Comparison of ENCODE assay signal across 8 cellular contexts in genomic region chr13:48976677-48977625, GRCh38. TPM values are rescaled to one million over a fixed set of nuclear protein-coding genes. Genes with fewer than 3 reads are reported as not detected.
DNase-seq lines count a peak whose midpoint lies in the region; ATAC-seq, FAIRE-seq and TF ChIP-seq lines count a peak whose summit lies in the region.

No MANE protein-coding gene starts in this region.

- no peak overlapping the region for H4K8ac ChIP-seq in H1 (ENCODE audit: extremely low read depth, insufficient read depth, low read length)

- H3K4me2 ChIP-seq in H1 (ENCODE audit: insufficient read depth in 1 of 2, low read depth in 2 of 2, low read length in 2 of 2): peak overlapping the region; percentile 70 to 84

- TF ChIP-seq EP300 in H1 (IDR thresholded peaks at IDR 0.05; ENCODE audit: borderline replicate concordance in 1 of 2, low read depth in 2 of 2, low read length in 2 of 2): no peak

- H3K4ac ChIP-seq in H1 (replicated peaks; ENCODE audit: insufficient read length, low read depth, low read length): peak overlapping the region; percentile 50

- FAIRE-seq in H1 (lab: Jason Lieb, UNC): no peak

- TF ChIP-seq RAD21 in H1 (IDR thresholded peaks at IDR 0.05 in 1 of 2, conservative IDR thresholded peaks at IDR 0.05 in 1 of 2; ENCODE audit: low read depth in 2 of 2, low read length in 2 of 2): no peak

- H3K23me2 ChIP-seq in H1 (ENCODE audit: low read depth, low read length): peaks cover 5% of the 10 kb centered on the region; the same call in 1 of the 2 replicates

- H3K36me3 ChIP-seq in H1 (ENCODE audit: control insufficient read depth in 2 of 4, insufficient read depth in 4 of 4, low read length in 3 of 4) (no peaks in the 10 kb centered on the region), mucosa of stomach (ENCODE audit: control insufficient read depth, insufficient read depth, low read length) (no peaks in the 10 kb centered on the region)

- no peak for TF ChIP-seq CTCF in H1 (IDR thresholded peaks at IDR 0.05; ENCODE audit: control extremely low read depth in 1 of 3, insufficient read depth in 1 of 3, low read depth in 1 of 3, low read length in 3 of 3)

- peak overlapping the region; percentile 6 for H4K5ac ChIP-seq in H1 (ENCODE audit: insufficient read length, low read depth, low read length)

- peak overlapping the region; percentile 51; the same call in 1 of the 2 replicates for H2AFZ ChIP-seq in H1 (ENCODE audit: low read length)

- peak; percentile 2 for ATAC-seq in HG03095 (IDR thresholded peaks at IDR 0.05; ENCODE audit: unreplicated experiment)
- ATAC-seq in HG02571 (IDR thresholded peaks at IDR 0.05; ENCODE audit: unreplicated experiment): no peak

- H3K56ac ChIP-seq in H1 (replicated peaks; ENCODE audit: insufficient read length, low read depth, low read length): peak overlapping the region; percentile 19

- H3K27ac ChIP-seq in H1 (ENCODE audit: low read depth, low read length): peak overlapping the region; percentile 49; the same call in 1 of the 2 replicates

- H3K9ac ChIP-seq in H1 (replicated peaks in 1 of 4; ENCODE audit: extremely low read depth in 1 of 4, low read depth in 3 of 4, low read length in 3 of 4) (peak overlapping the region; percentile 14 to 77 (median 53); a peak in 6 of 7 replicates), mucosa of stomach (ENCODE audit: low read length) (peak overlapping the region; percentile 71)

- H3K14ac ChIP-seq in H1 (ENCODE audit: insufficient read length): peak overlapping the region; percentile 98

- H3K27me3 ChIP-seq in H1 (replicated peaks in 1 of 4; ENCODE audit: control insufficient read depth in 3 of 4, extremely low read depth in 1 of 4, insufficient read depth in 3 of 4, low read length in 3 of 4) (no peaks in the 10 kb centered on the region; a peak in 1 of 7 replicates), mucosa of stomach (ENCODE audit: control insufficient read depth, insufficient read depth, low read length) (no peaks in the 10 kb centered on the region)

- H2BK120ac ChIP-seq in H1 (replicated peaks; ENCODE audit: low read depth, low read length): no peak overlapping the region

- CTCF ChIA-PET in H1 (lab: Charles Lee; ENCODE audit: partially characterized antibody): no interaction called here

- H2AK5ac ChIP-seq in H1 (ENCODE audit: low read depth, low read length): no peak overlapping the region

- peak overlapping the region; percentile 28 for H4K91ac ChIP-seq in H1 (replicated peaks; ENCODE audit: insufficient read length, low read length)

- H3K23ac ChIP-seq in H1 (ENCODE audit: insufficient read length): peak overlapping the region; percentile 65

- H3K4me1 ChIP-seq in H1 (replicated peaks in 1 of 4; ENCODE audit: control insufficient read depth in 3 of 4, insufficient read depth in 4 of 4, low read length in 3 of 4) (peaks cover 0 to 17% (median 3%) of the 10 kb centered on the region in 4 experiments; a peak in 3 of 7 replicates), mucosa of stomach (ENCODE audit: control insufficient read depth, insufficient read depth, low read length) (peaks cover 3% of the 10 kb centered on the region)

- peak overlapping the region; percentile 51 to 97 (median 92) for H3K4me3 ChIP-seq in H1 (ENCODE audit: extremely low read depth in 1 of 4, insufficient read depth in 2 of 4, low read depth in 3 of 4, low read length in 4 of 4)
- H3K4me3 ChIP-seq in mucosa of stomach (ENCODE audit: low read length): peak overlapping the region; percentile 44

- no peaks in the 10 kb centered on the region for H3K79me1 ChIP-seq in H1 (ENCODE audit: low read depth, low read length)

- TF ChIP-seq POLR2A in H1 (IDR thresholded peaks at IDR 0.05; ENCODE audit: control extremely low read depth in 1 of 2, low read depth in 2 of 2, low read length in 2 of 2): no peak

- peaks cover 0 to 54% of the 10 kb centered on the region in 2 experiments; a peak in 3 of 4 replicates for H3K79me2 ChIP-seq in H1 (ENCODE audit: control insufficient read depth in 1 of 2, insufficient read depth in 2 of 2, low read length in 2 of 2)

- DNase-seq in stimulated activated CD4-positive, alpha-beta T cell treated with anti-CD3 and anti-CD28 coated beads, Interleukin-4, amount 100 ng/mL, for 24 hours: peak; percentile 58
- no peak for DNase-seq in stimulated activated CD4-positive, alpha-beta T cell treated with anti-CD3 and anti-CD28 coated beads, Interleukin-2, amount 100 ng/mL, for 24 hours
- DNase-seq in RKO (ENCODE audit: low spot score): peak; percentile 51
- DNase-seq in H1 (ENCODE audit: low read depth in 1 of 2, low spot score in 2 of 2): no peak
- no peak for DNase-seq in GOT3 (lab: John Stamatoyannopoulos, UW)

- peaks cover 0 to 7% of the 10 kb centered on the region in 2 experiments; a peak in 1 of 4 replicates for H3K9me3 ChIP-seq in H1 (ENCODE audit: insufficient read depth in 2 of 2, low read depth in 1 of 2, low read length in 1 of 2)
- peaks cover 10% of the 10 kb centered on the region for H3K9me3 ChIP-seq in mucosa of stomach (ENCODE audit: control insufficient read depth, low read length)

- H3K18ac ChIP-seq in H1 (ENCODE audit: extremely low read depth, low read length): peak overlapping the region; percentile 68; the same call in 1 of the 2 replicates

- whole genome bisulfite sequencing in H1 (ENCODE audit: extremely low coverage in 1 of 2, insufficient coverage in 1 of 2, insufficient read length in 1 of 2, insufficient replicate concordance in 2 of 2, low coverage in 1 of 2, low lambda C conversion rate in 2 of 2, missing lambda C conversion rate in 1 of 2), 2 experiments: 4% methylated on average over 30 of the region's 30 CpGs; no CpG with 5 or more reads in 1 of the 2 experiments

- H4K20me1 ChIP-seq in H1 (replicated peaks in 1 of 2; ENCODE audit: control insufficient read depth in 1 of 2, insufficient read depth in 2 of 2, low read length in 2 of 2): peaks cover 1 to 3% of the 10 kb centered on the region in 2 experiments

- H2BK12ac ChIP-seq in H1 (ENCODE audit: low read depth, low read length): no peak overlapping the region

- H2BK5ac ChIP-seq in H1 (ENCODE audit: low read depth, low read length): no peak overlapping the region

- H2BK15ac ChIP-seq in H1 (ENCODE audit: low read length): no peak overlapping the region

- no peak overlapping the region for H2BK20ac ChIP-seq in H1 (ENCODE audit: low read length)

- POLR2A ChIA-PET in H1 (lab: Charles Lee; ENCODE audit: partially characterized antibody): interaction anchor here (1.0 to 1.4 kb wide), 2 partner anchors 10 to 135 kb away, joined by 5 read pairs; no protein-coding TSS in a partner anchor

TF ChIP-seq in H1, 55 proteins besides CTCF, POLR2A, EP300 and RAD21 (continues in another document):
- TF ChIP-seq RFX5 (IDR thresholded peaks at IDR 0.05; ENCODE audit: borderline replicate concordance, low read depth, low read length) (no peak), MAFK (IDR thresholded peaks at IDR 0.05; ENCODE audit: low read depth, low read length) (no peak), ATF2 (IDR thresholded peaks at IDR 0.05; ENCODE audit: low read length) (no peak), SIRT6 (IDR thresholded peaks at IDR 0.05; ENCODE audit: low read length) (no peak), ATF3 (IDR thresholded peaks at IDR 0.05; ENCODE audit: insufficient read depth, low read depth, low read length) (no peak), E2F6 (IDR thresholded peaks at IDR 0.05) (peak; percentile 34; the same call in 1 of the 2 replicates), NANOG (IDR thresholded peaks at IDR 0.05; ENCODE audit: insufficient read depth, low read depth, low read length, poor library complexity, severe bottlenecking) (no peak), CEBPB (IDR thresholded peaks at IDR 0.05; ENCODE audit: low read depth, low read length) (no peak), TBP (IDR thresholded peaks at IDR 0.05; ENCODE audit: low read depth, low read length) (peak; percentile 0; the same call in 1 of the 2 replicates), SP2 (IDR thresholded peaks at IDR 0.05; ENCODE audit: low read length) (no peak), PHF8 (conservative IDR thresholded peaks at IDR 0.05; ENCODE audit: low read depth, low read length) (0 out of 2 replicates have a peak, but pooled peaks have one; percentile 14), YY1 (IDR thresholded peaks at IDR 0.05; ENCODE audit: low read depth, low read length) (no peak), RNF2 (IDR thresholded peaks at IDR 0.05; ENCODE audit: borderline replicate concordance, low read depth, low read length, missing control alignments, poor library complexity, severe bottlenecking) (no peak)

RNA-seq across cellular contexts. Expression of gene FNDC3A, which starts 1.2 kb away (rescaled TPM):
- 25.2 and 26.0 TPM in 2 replicates for total RNA-seq in H1 (2021; fragmentation: NEBNext Ultra II Directional; extraction: Animal tissue kit (Norgen Biotek cat#: 25700))
- 9.1 and 14.6 TPM in 2 replicates for polyA plus RNA-seq in H1 (2011; rRNA removed)
- polyA plus RNA-seq in H1 (2011; cell fraction: cytosol; rRNA removed): 12.2 TPM
- polyA plus RNA-seq in H1 (2011; cell fraction: nucleus; rRNA removed): 18.0 TPM
- 8.1 to 15.4 TPM (median 11.1 TPM) in 4 replicates for polyA plus RNA-seq in H1 (2012, experiment 1 of 2)
- 0.88 TPM for polyA plus RNA-seq in H1 (2012, experiment 2 of 2)
- polyA plus RNA-seq in H1 (2013, experiment 1 of 2): 12.3 TPM
- polyA plus RNA-seq in H1 (2013, experiment 2 of 2): 11.1 TPM
- 87.4 and 110 TPM in 2 replicates for polyA minus RNA-seq in H1 (2011; rRNA and poly(A)+ RNA removed)
- 18.9 TPM for polyA minus RNA-seq in H1 (2011; cell fraction: cytosol; rRNA and poly(A)+ RNA removed)
- polyA minus RNA-seq in H1 (2011; cell fraction: nucleus; rRNA and poly(A)+ RNA removed): 82.0 TPM

Comparison
In these comparisons a context has a peak if more than half of its experiments do, and no peak if none do; other contexts are left out.
1. DNase-seq: peak in stimulated activated CD4-positive, alpha-beta T cell treated with anti-CD3 and anti-CD28 coated beads, Interleukin-4, amount 100 ng/mL, for 24 hours (single experiment) and RKO (single experiment); none in stimulated activated CD4-positive, alpha-beta T cell treated with anti-CD3 and anti-CD28 coated beads, Interleukin-2, amount 100 ng/mL, for 24 hours (0 of 2), H1 (0 of 2) and GOT3 (single experiment).